In genomic region chr15:70530503-70530902, GRCh38 we compare ENCODE assay signal across 21 cellular contexts.
A peak's percentile ranks its signal among the peaks of the same experiment; 100 is the strongest.
DNase-seq lines count a peak whose midpoint lies in the region; ATAC-seq and TF ChIP-seq lines count a peak whose summit lies in the region.
"Had no signal": no experiment of that assay in that cellular context is flagged by ENCODE, and none has a peak within 500 bp of the region (broad histone marks: within the 10 kb centered on the region; RNA-seq: fewer than 3 reads in every experiment).

No MANE protein-coding gene starts in this region.

- TF ChIP-seq CTCF in natural killer cell (IDR thresholded peaks at IDR 0.05) = no peak
- no peak for TF ChIP-seq CTCF in endothelial cell (IDR thresholded peaks at IDR 0.05; ENCODE audit: unreplicated experiment)

- no peak for DNase-seq in T-helper 2 cell treated with Interferon-gamma antibody and Interleukin-4, amounts not matched to agents 5 μg/mL and 100 μg/mL, for 36 hours (ENCODE audit: low spot score)
- DNase-seq in T-helper 2 cell = no peak
- DNase-seq in natural killer cell treated with Interleukin-12 subunit alpha and Interleukin-12 subunit beta and Interleukin-15 and Interleukin-18, amount 100 ng/mL, for 72 hours (ENCODE audit: low spot score) = no peak
- no peak for DNase-seq in natural killer cell
- no peak for DNase-seq in endothelial cell (ENCODE audit: low spot score)
- peak; percentile 26 for DNase-seq in ureter (ENCODE audit: low spot score)
- DNase-seq in iPS-NIHi7 (ENCODE audit: extremely low spot score) = no peak
- DNase-seq in HUDEP-2 (lab: John Stamatoyannopoulos, UW; ENCODE audit: unreplicated experiment in 76 of 76) = no peak
- DNase-seq: 8988T; activated CD4-positive, alpha-beta T cell treated with anti-CD3 and anti-CD28 coated beads, Interleukin-2, amount 10 ng/mL, durations not matched to agents 24 days and 14 days; activated T-cell treated with anti-CD3 and anti-CD28 coated beads for 4 hours; aorta; Caco-2; DND-41; kidney; NCI-H187 treated with DMSO at 0.1 percent for 48 hours; NCI-H69; nucleus accumbens; psoas muscle; stimulated activated CD8-positive, alpha-beta memory T cell treated with anti-CD3 and anti-CD28 coated beads, Interleukin-4, amount 100 ng/mL, for 48 hours; trophoblast cell had no signal

- ATAC-seq in natural killer cell treated with Interleukin-12 subunit alpha and Interleukin-12 subunit beta and Interleukin-15 and Interleukin-18, amount 100 ng/mL, for 72 hours = no peak
- ATAC-seq in natural killer cell = no peak
- ATAC-seq: psoas muscle had no signal

- peaks cover 10% of the 10 kb centered on the region for H3K36me3 Mint-ChIP-seq in T-helper 2 cell treated with Interferon-gamma antibody and Interleukin-4, amounts not matched to agents 5 μg/mL and 100 μg/mL, for 36 hours (ENCODE audit: low read depth)
- H3K36me3 Mint-ChIP-seq in natural killer cell treated with Interleukin-12 subunit alpha and Interleukin-12 subunit beta and Interleukin-15 and Interleukin-18, amount 100 ng/mL, for 72 hours = no peaks in the 10 kb centered on the region
- H3K36me3 Mint-ChIP-seq in natural killer cell (no peaks in the 10 kb centered on the region), endothelial cell (ENCODE audit: low read depth, unreplicated experiment) (peaks cover 4% of the 10 kb centered on the region)

- no peak overlapping the region for H3K4me3 Mint-ChIP-seq in T-helper 2 cell treated with Interferon-gamma antibody and Interleukin-4, amounts not matched to agents 5 μg/mL and 100 μg/mL, for 36 hours
- H3K4me3 Mint-ChIP-seq in natural killer cell treated with Interleukin-12 subunit alpha and Interleukin-12 subunit beta and Interleukin-15 and Interleukin-18, amount 100 ng/mL, for 72 hours = peak overlapping the region; percentile 1
- H3K4me3 Mint-ChIP-seq in natural killer cell = no peak overlapping the region
- H3K4me3 Mint-ChIP-seq in endothelial cell (ENCODE audit: unreplicated experiment) = peak overlapping the region; percentile 63
- H3K4me3 Mint-ChIP-seq: activated CD4-positive, alpha-beta T cell treated with anti-CD3 and anti-CD28 coated beads, Interleukin-2, amount 10 ng/mL, durations not matched to agents 24 days and 14 days had no signal

- intact Hi-C loops in natural killer cell (cut with micrococcal nuclease) = no loop called here

- peaks cover 55% of the 10 kb centered on the region for H3K4me1 Mint-ChIP-seq in T-helper 2 cell treated with Interferon-gamma antibody and Interleukin-4, amounts not matched to agents 5 μg/mL and 100 μg/mL, for 36 hours (ENCODE audit: low read depth)
- H3K4me1 Mint-ChIP-seq in natural killer cell treated with Interleukin-12 subunit alpha and Interleukin-12 subunit beta and Interleukin-15 and Interleukin-18, amount 100 ng/mL, for 72 hours (ENCODE audit: low read depth in 2 of 2) = peaks cover 41 to 64% of the 10 kb centered on the region in 2 donors
- H3K4me1 Mint-ChIP-seq in natural killer cell = peaks cover 25 to 44% of the 10 kb centered on the region in 2 donors
- peaks cover 26% of the 10 kb centered on the region for H3K4me1 Mint-ChIP-seq in endothelial cell (ENCODE audit: unreplicated experiment)

- H3K27me3 Mint-ChIP-seq in T-helper 2 cell treated with Interferon-gamma antibody and Interleukin-4, amounts not matched to agents 5 μg/mL and 100 μg/mL, for 36 hours (ENCODE audit: low read depth) = peaks cover 4% of the 10 kb centered on the region
- peaks cover 0 to 14% of the 10 kb centered on the region in 2 donors for H3K27me3 Mint-ChIP-seq in natural killer cell treated with Interleukin-12 subunit alpha and Interleukin-12 subunit beta and Interleukin-15 and Interleukin-18, amount 100 ng/mL, for 72 hours
- H3K27me3 Mint-ChIP-seq in natural killer cell (ENCODE audit: low read depth in 2 of 2) (peaks cover 0 to 3% of the 10 kb centered on the region in 2 donors), endothelial cell (ENCODE audit: unreplicated experiment) (peaks cover 11% of the 10 kb centered on the region)

- peaks cover 4% of the 10 kb centered on the region for H3K9me3 Mint-ChIP-seq in T-helper 2 cell treated with Interferon-gamma antibody and Interleukin-4, amounts not matched to agents 5 μg/mL and 100 μg/mL, for 36 hours
- H3K9me3 Mint-ChIP-seq in natural killer cell treated with Interleukin-12 subunit alpha and Interleukin-12 subunit beta and Interleukin-15 and Interleukin-18, amount 100 ng/mL, for 72 hours = no peaks in the 10 kb centered on the region
- H3K9me3 Mint-ChIP-seq in natural killer cell (peaks cover 3% of the 10 kb centered on the region in 2 donors), endothelial cell (ENCODE audit: unreplicated experiment) (no peaks in the 10 kb centered on the region)

- H3K27ac Mint-ChIP-seq in T-helper 2 cell treated with Interferon-gamma antibody and Interleukin-4, amounts not matched to agents 5 μg/mL and 100 μg/mL, for 36 hours = peak overlapping the region; percentile 41
- no peak overlapping the region for H3K27ac Mint-ChIP-seq in natural killer cell treated with Interleukin-12 subunit alpha and Interleukin-12 subunit beta and Interleukin-15 and Interleukin-18, amount 100 ng/mL, for 72 hours
- peak overlapping the region in 1 of 2 donors; percentile 2 for H3K27ac Mint-ChIP-seq in natural killer cell
- no peak overlapping the region for H3K27ac Mint-ChIP-seq in endothelial cell (ENCODE audit: unreplicated experiment)
- H3K27ac Mint-ChIP-seq: activated CD4-positive, alpha-beta T cell treated with anti-CD3 and anti-CD28 coated beads, Interleukin-2, amount 10 ng/mL, durations not matched to agents 24 days and 14 days had no signal

Comparison
In these comparisons a context has a peak if more than half of its experiments do, and no peak if none do; other contexts are left out.
1. H3K4me3 Mint-ChIP-seq: peak in natural killer cell treated with Interleukin-12 subunit alpha and Interleukin-12 subunit beta and Interleukin-15 and Interleukin-18, amount 100 ng/mL, for 72 hours (single experiment) and endothelial cell (single experiment); none in T-helper 2 cell treated with Interferon-gamma antibody and Interleukin-4, amounts not matched to agents 5 μg/mL and 100 μg/mL, for 36 hours (single experiment) and natural killer cell (single experiment).